ENCODE assay signal across 26 cellular contexts in genomic region chr5:71836547-71837112, GRCh38.
DNase-seq lines count a peak whose midpoint lies in the region; ATAC-seq and TF ChIP-seq lines count a peak whose summit lies in the region.
"Had no signal": no experiment of that assay in that cellular context is flagged by ENCODE, and none has a peak within 500 bp of the region (broad histone marks: within the 10 kb centered on the region; RNA-seq: fewer than 3 reads in every experiment).

No MANE protein-coding gene starts in this region.

- no peak for ATAC-seq in HG03159 (IDR thresholded peaks at IDR 0.05; ENCODE audit: unreplicated experiment)
- ATAC-seq: HepG2, lower lobe of right lung, Panc1 had no signal

- no peak for TF ChIP-seq CTCF in fibroblast of pulmonary artery (IDR thresholded peaks at IDR 0.05; ENCODE audit: low read length, missing control alignments)

- peak overlapping the region; percentile 54 for H3K27ac ChIP-seq in angular gyrus (ENCODE audit: low read depth, low read length)
- H3K27ac ChIP-seq in temporal lobe (ENCODE audit: low read depth, low read length), result peak overlapping the region; percentile 17
- H3K27ac ChIP-seq: 22Rv1, lower lobe of right lung had no signal

- peak; percentile 23 to 40 for DNase-seq in NOMO-1 (lab: John Stamatoyannopoulos, UW; ENCODE audit: unreplicated experiment in 2 of 2)
- DNase-seq in NOMO-1 treated with dmso at 0.1 percent for 144 hours (lab: John Stamatoyannopoulos, UW; ENCODE audit: unreplicated experiment), result no peak
- peak; percentile 23 for DNase-seq in fibroblast of pulmonary artery (ENCODE audit: low read depth)
- no peak for DNase-seq in 8988T
- DNase-seq in germinal center (ENCODE audit: low spot score), result no peak
- DNase-seq: activated CD4-positive, alpha-beta memory T cell treated with anti-CD3 and anti-CD28 coated beads, Interleukin-2, amount 10 ng/mL, durations not matched to agents 7 days and 5 days; activated CD4-positive, CD25-positive, alpha-beta regulatory T cell; activated naive CD4-positive, alpha-beta T cell; activated T-cell treated with anti-CD3 and anti-CD28 coated beads, Interleukin-2, amount 50 U/mL, for 1 hour; amniotic stem cell; cerebellar nuclear complex; effector memory CD4-positive, alpha-beta T cell; hypothalamus; islet precursor cell; lower lobe of right lung; NCI-H1436 treated with DMSO at 0.1 percent for 48 hours; nucleus accumbens; retina; stimulated activated CD4-positive, alpha-beta T cell treated with anti-CD3 and anti-CD28 coated beads, Interleukin-12 subunit alpha, Interleukin-12 subunit beta, amount 100 ng/mL, for 4 hours had no signal

- H3K4me3 ChIP-seq in fibroblast of pulmonary artery (replicated peaks; ENCODE audit: low read depth, low read length), result no peak overlapping the region
- H3K4me3 ChIP-seq: HAP-1, lower lobe of right lung had no signal

Comparison
In these comparisons a context has a peak if more than half of its experiments do, and no peak if none do; other contexts are left out.
1. DNase-seq: peak in NOMO-1 (2 of 2) and fibroblast of pulmonary artery (single experiment); none in NOMO-1 treated with dmso at 0.1 percent for 144 hours (single experiment), 8988T (single experiment) and germinal center (single experiment).